Comparison of ENCODE assay signal across 8 cellular contexts in the genomic region with DNA sequence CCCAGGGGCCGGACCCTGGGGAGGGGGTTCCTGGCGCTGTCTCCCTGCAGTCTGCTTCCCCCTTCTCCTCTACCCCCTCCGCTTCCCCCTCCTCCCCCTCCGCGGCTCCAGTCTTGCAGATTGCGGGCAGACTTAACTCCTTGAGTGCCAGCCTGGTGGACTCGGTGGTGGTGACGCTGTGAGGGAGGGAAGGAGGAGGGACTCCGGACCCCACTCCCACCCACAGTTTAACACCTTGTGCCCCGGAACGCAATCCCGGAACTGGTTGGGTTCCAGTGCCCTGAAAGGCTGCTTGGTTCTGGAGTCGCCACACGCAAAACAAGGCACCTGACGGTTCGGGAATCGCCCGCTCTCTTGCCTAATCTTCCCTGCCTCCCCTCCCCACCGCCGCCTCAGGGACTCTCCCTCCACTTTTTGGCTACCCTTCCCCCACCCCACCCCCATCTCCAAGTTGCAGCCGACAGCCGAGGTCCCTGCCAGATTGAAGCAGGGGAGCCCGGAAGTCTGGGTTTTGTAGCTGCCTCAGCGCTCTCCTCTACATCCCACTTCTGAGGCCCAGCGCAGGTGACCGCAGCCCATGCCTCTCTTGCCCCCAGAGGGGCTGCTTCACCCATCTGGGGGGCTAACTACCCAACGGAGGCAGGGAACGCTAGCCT. TPM values are rescaled to one million over a fixed set of nuclear protein-coding genes. Genes with fewer than 3 reads are reported as not detected.
DNase-seq lines count a peak whose midpoint lies in the region; ATAC-seq lines count a peak whose summit lies in the region.

No MANE protein-coding gene starts in this region.

- peaks cover under 1% of the 10 kb centered on the region for H3K36me3 Mint-ChIP-seq in activated T-cell treated with anti-CD3 and anti-CD28 coated beads, Interleukin-2, amount 50 U/mL, for 24 hours (ENCODE audit: low read depth)
- H3K36me3 Mint-ChIP-seq in stimulated activated naive CD8-positive, alpha-beta T cell treated with anti-CD3 and anti-CD28 coated beads, Interleukin-15, Interleukin-2, amounts not matched to agents 100 ng/mL and 50 ng/mL, for 24 hours (ENCODE audit: low read depth) = no peaks in the 10 kb centered on the region

- peaks cover 22 to 38% of the 10 kb centered on the region in 2 donors for H3K4me1 ChIP-seq in mucosa of rectum (ENCODE audit: control insufficient read depth in 2 of 2, insufficient read depth in 2 of 2, low read length in 2 of 2)

- DNase-seq in C1 segment of cervical spinal cord (lab: John Stamatoyannopoulos, UW) = peak in 12 of 14 donors; percentile 80 to 93 (median 88)
- peak; percentile 82 for DNase-seq in HT1080 (ENCODE audit: low read depth)
- DNase-seq in OCI-M1 (lab: John Stamatoyannopoulos, UW) = peak; percentile 89
- DNase-seq in activated T-cell treated with anti-CD3 and anti-CD28 coated beads, Interleukin-2, amount 50 U/mL, for 24 hours = peak; percentile 85

- H3K9me3 ChIP-seq in mucosa of rectum (ENCODE audit: control insufficient read depth in 2 of 2, low read length in 2 of 2) = no peaks in the 10 kb centered on the region

- peak overlapping the region; percentile 98 for H3K27ac ChIP-seq in mucosa of rectum (ENCODE audit: low read depth in 2 of 2, low read length in 2 of 2)

- H3K4me3 ChIP-seq in mucosa of rectum (ENCODE audit: low read length in 2 of 2) = peak overlapping the region; percentile 85 to 88

- no peaks in the 10 kb centered on the region for H3K36me3 ChIP-seq in mucosa of rectum (ENCODE audit: control insufficient read depth in 2 of 2, insufficient read depth in 2 of 2, low read length in 2 of 2)

- peak; percentile 40 for ATAC-seq in esophagus mucosa
- no peak for ATAC-seq in GM18868 (IDR thresholded peaks at IDR 0.05; ENCODE audit: unreplicated experiment)

- no peaks in the 10 kb centered on the region for H3K9me3 Mint-ChIP-seq in activated T-cell treated with anti-CD3 and anti-CD28 coated beads, Interleukin-2, amount 50 U/mL, for 24 hours
- no peaks in the 10 kb centered on the region for H3K9me3 Mint-ChIP-seq in stimulated activated naive CD8-positive, alpha-beta T cell treated with anti-CD3 and anti-CD28 coated beads, Interleukin-15, Interleukin-2, amounts not matched to agents 100 ng/mL and 50 ng/mL, for 24 hours

- peak overlapping the region; percentile 97 for H3K27ac Mint-ChIP-seq in activated T-cell treated with anti-CD3 and anti-CD28 coated beads, Interleukin-2, amount 50 U/mL, for 24 hours
- H3K27ac Mint-ChIP-seq in stimulated activated naive CD8-positive, alpha-beta T cell treated with anti-CD3 and anti-CD28 coated beads, Interleukin-15, Interleukin-2, amounts not matched to agents 100 ng/mL and 50 ng/mL, for 24 hours = peak overlapping the region; percentile 74

- H3K9ac ChIP-seq in mucosa of rectum (ENCODE audit: low read depth in 1 of 2, low read length in 2 of 2) = peak overlapping the region; percentile 90 to 91

- peaks cover 0 to 2% of the 10 kb centered on the region in 2 donors for H3K27me3 ChIP-seq in mucosa of rectum (ENCODE audit: control insufficient read depth in 2 of 2, insufficient read depth in 2 of 2, low read length in 2 of 2)

- H3K4me3 Mint-ChIP-seq in activated T-cell treated with anti-CD3 and anti-CD28 coated beads, Interleukin-2, amount 50 U/mL, for 24 hours = peak overlapping the region; percentile 90
- peak overlapping the region; percentile 83 for H3K4me3 Mint-ChIP-seq in stimulated activated naive CD8-positive, alpha-beta T cell treated with anti-CD3 and anti-CD28 coated beads, Interleukin-15, Interleukin-2, amounts not matched to agents 100 ng/mL and 50 ng/mL, for 24 hours

- H3K27me3 Mint-ChIP-seq in activated T-cell treated with anti-CD3 and anti-CD28 coated beads, Interleukin-2, amount 50 U/mL, for 24 hours = no peaks in the 10 kb centered on the region
- no peaks in the 10 kb centered on the region for H3K27me3 Mint-ChIP-seq in stimulated activated naive CD8-positive, alpha-beta T cell treated with anti-CD3 and anti-CD28 coated beads, Interleukin-15, Interleukin-2, amounts not matched to agents 100 ng/mL and 50 ng/mL, for 24 hours

- H3K4me1 Mint-ChIP-seq in activated T-cell treated with anti-CD3 and anti-CD28 coated beads, Interleukin-2, amount 50 U/mL, for 24 hours (ENCODE audit: low read depth) = peaks cover 49% of the 10 kb centered on the region
- peaks cover 44% of the 10 kb centered on the region for H3K4me1 Mint-ChIP-seq in stimulated activated naive CD8-positive, alpha-beta T cell treated with anti-CD3 and anti-CD28 coated beads, Interleukin-15, Interleukin-2, amounts not matched to agents 100 ng/mL and 50 ng/mL, for 24 hours (ENCODE audit: low read depth)

RNA-seq across cellular contexts. Expression of gene BCL9L, which starts 3.9 kb away (rescaled TPM):
- total RNA-seq in HT1080 (2014; rRNA removed; shearing (Covaris generic)) = 22.5 and 24.8 TPM in 2 replicates
- polyA plus RNA-seq in HT1080 (2015; cell fraction: cytosol; rRNA removed) = 34.0 and 41.3 TPM in 2 replicates
- polyA plus RNA-seq in HT1080 (2015; cell fraction: nucleus; rRNA removed) = 53.0 and 60.5 TPM in 2 replicates
- 44.6 TPM for total RNA-seq in esophagus mucosa

RNA-seq across cellular contexts. Expression of gene UPK2, which starts 26.5 kb away (rescaled TPM):
- total RNA-seq in HT1080 (2014; rRNA removed; shearing (Covaris generic)) = not detected in 2 replicates
- polyA plus RNA-seq in HT1080 (2015; cell fraction: cytosol; rRNA removed) = not detected in 2 replicates
- not detected in 2 replicates for polyA plus RNA-seq in HT1080 (2015; cell fraction: nucleus; rRNA removed)
- total RNA-seq in esophagus mucosa = 0.32 TPM

RNA-seq across cellular contexts. Expression of gene FOXR1, which starts 41.9 kb away (rescaled TPM):
- total RNA-seq in HT1080 (2014; rRNA removed; shearing (Covaris generic)) = not detected in 2 replicates
- polyA plus RNA-seq in HT1080 (2015; cell fraction: cytosol; rRNA removed) = not detected in 2 replicates
- not detected in 2 replicates for polyA plus RNA-seq in HT1080 (2015; cell fraction: nucleus; rRNA removed)
- total RNA-seq in esophagus mucosa = not detected

RNA-seq across cellular contexts. Expression of gene CXCR5, which starts 45.9 kb away (rescaled TPM):
- total RNA-seq in HT1080 (2014; rRNA removed; shearing (Covaris generic)) = not detected in 2 replicates
- not detected in 2 replicates for polyA plus RNA-seq in HT1080 (2015; cell fraction: cytosol; rRNA removed)
- not detected in 2 replicates for polyA plus RNA-seq in HT1080 (2015; cell fraction: nucleus; rRNA removed)
- 0.20 TPM for total RNA-seq in esophagus mucosa
